In genomic region chr3:107957506-107957905, GRCh38 we compare ENCODE assay signal across 12 cellular contexts.
DNase-seq lines count a peak whose midpoint lies in the region; ATAC-seq and TF ChIP-seq lines count a peak whose summit lies in the region.
"Had no signal": no experiment of that assay in that cellular context is flagged by ENCODE, and none has a peak within 500 bp of the region (broad histone marks: within the 10 kb centered on the region; RNA-seq: fewer than 3 reads in every experiment).

No MANE protein-coding gene starts in this region.

- H3K4me1 Mint-ChIP-seq in WTC11 = peaks cover 14% of the 10 kb centered on the region

- no peaks in the 10 kb centered on the region for H3K27me3 ChIP-seq in left ventricle myocardium inferior (ENCODE audit: low read depth)
- H3K27me3 ChIP-seq: BLaER1 treated with 17β-estradiol and CSF1 and Interleukin-3, amounts not matched to agents 10 nM and 100 nM had no signal

- H3K4me3 ChIP-seq in AG09309 (ENCODE audit: control insufficient read depth, low read depth, low read length) (peak overlapping the region; percentile 9), left ventricle myocardium inferior (peak overlapping the region; percentile 36)
- H3K4me3 ChIP-seq: BLaER1 treated with 17β-estradiol and CSF1 and Interleukin-3, amounts not matched to agents 10 nM and 100 nM had no signal

- peak; percentile 51 for ATAC-seq in WTC11
- no peak for ATAC-seq in HG03196 (IDR thresholded peaks at IDR 0.05; ENCODE audit: unreplicated experiment)

- no peak overlapping the region for H3K4me3 Mint-ChIP-seq in WTC11
- H3K4me3 Mint-ChIP-seq: central memory CD8-positive, alpha-beta T cell had no signal

- H3K27ac ChIP-seq in left ventricle myocardium inferior (replicated peaks) = peak overlapping the region; percentile 81
- H3K27ac ChIP-seq: BLaER1 treated with 17β-estradiol and CSF1 and Interleukin-3, amounts not matched to agents 10 nM and 100 nM had no signal

- peaks cover 26% of the 10 kb centered on the region for H3K4me1 ChIP-seq in left ventricle myocardium inferior

- no peaks in the 10 kb centered on the region for H3K36me3 ChIP-seq in left ventricle myocardium inferior
- H3K36me3 ChIP-seq: BLaER1 treated with 17β-estradiol and CSF1 and Interleukin-3, amounts not matched to agents 10 nM and 100 nM had no signal

- CTCF ChIA-PET in WTC11 (lab: Charles Lee) = no interaction called here

- H3K36me3 Mint-ChIP-seq in WTC11 = no peaks in the 10 kb centered on the region

- TF ChIP-seq CTCF in AG09309 (IDR thresholded peaks at IDR 0.05; ENCODE audit: control insufficient read depth, insufficient read depth, low read depth, low read length, missing control alignments) (no peak), WTC11 (IDR thresholded peaks at IDR 0.05) (no peak), left ventricle myocardium inferior (IDR thresholded peaks at IDR 0.05; ENCODE audit: borderline replicate concordance) (no peak)

- no peak for DNase-seq in AG09309 (ENCODE audit: low read depth)
- no peak for DNase-seq in WTC11 (ENCODE audit: low spot score)
- DNase-seq in left ventricle myocardium inferior = no peak
- peak; percentile 34 for DNase-seq in putamen (ENCODE audit: low spot score)
- no peak for DNase-seq in H4 (ENCODE audit: low spot score)
- no peak for DNase-seq in LoVo (ENCODE audit: low spot score)
- DNase-seq in stimulated activated CD4-positive, alpha-beta T cell treated with anti-CD3 and anti-CD28 coated beads, Interleukin-15, amount 100 ng/mL, for 24 hours = no peak
- DNase-seq: T-helper 1 cell, trophoblast cell had no signal

- 0 out of 2 replicates have a peak, but pooled peaks cover 4% of the 10 kb centered on the region for H3K9me3 Mint-ChIP-seq in WTC11
- H3K9me3 Mint-ChIP-seq: central memory CD8-positive, alpha-beta T cell had no signal

- no peak overlapping the region for H3K27ac Mint-ChIP-seq in WTC11

- H3K27me3 Mint-ChIP-seq in WTC11 (ENCODE audit: low read depth) = no peaks in the 10 kb centered on the region
- H3K27me3 Mint-ChIP-seq: central memory CD8-positive, alpha-beta T cell had no signal

- intact Hi-C loops in left ventricle myocardium inferior (cut with micrococcal nuclease) = no loop called here

- POLR2A ChIA-PET in WTC11 (lab: Charles Lee) = no interaction called here

- H3K9me3 ChIP-seq in left ventricle myocardium inferior (replicated peaks) = no peaks in the 10 kb centered on the region

TF ChIP-seq in WTC11, 78 proteins besides CTCF, POLR2A, EP300 and RAD21:
- TF ChIP-seq E2F5 (CRISPR knock-in tag; IDR thresholded peaks at IDR 0.05) = no peak
- no peak for TF ChIP-seq ZNF317 (CRISPR knock-in tag; IDR thresholded peaks at IDR 0.05; ENCODE audit: borderline replicate concordance, low read depth)
- no peak for TF ChIP-seq PRRX2 (CRISPR knock-in tag; IDR thresholded peaks at IDR 0.05)
- TF ChIP-seq ZSCAN18 (CRISPR knock-in tag; IDR thresholded peaks at IDR 0.05) = no peak
- no peak for TF ChIP-seq SMAD4 (CRISPR knock-in tag; IDR thresholded peaks at IDR 0.05)
- no peak for TF ChIP-seq ARID4B (CRISPR knock-in tag; IDR thresholded peaks at IDR 0.05; ENCODE audit: borderline replicate concordance)
- TF ChIP-seq MAX (CRISPR knock-in tag; IDR thresholded peaks at IDR 0.05) = no peak
